1 cellular context compared by ENCODE assay signal in genomic region chr17:75734674-75735294, GRCh38.
TF ChIP-seq lines count a peak whose summit lies in the region.

No MANE protein-coding gene starts in this region.

TF ChIP-seq in liver, 16 proteins besides CTCF, POLR2A, EP300 and RAD21 (continued from another document):
- TF ChIP-seq REST (IDR thresholded peaks at IDR 0.05) (no peak), NR2F2 (IDR thresholded peaks at IDR 0.05) (no peak), YY1 (IDR thresholded peaks at IDR 0.05) (no peak), HNF4A (conservative IDR thresholded peaks at IDR 0.05) (peak; percentile 92 to 93)
